16 cellular contexts compared by ENCODE assay signal in the genomic region with DNA sequence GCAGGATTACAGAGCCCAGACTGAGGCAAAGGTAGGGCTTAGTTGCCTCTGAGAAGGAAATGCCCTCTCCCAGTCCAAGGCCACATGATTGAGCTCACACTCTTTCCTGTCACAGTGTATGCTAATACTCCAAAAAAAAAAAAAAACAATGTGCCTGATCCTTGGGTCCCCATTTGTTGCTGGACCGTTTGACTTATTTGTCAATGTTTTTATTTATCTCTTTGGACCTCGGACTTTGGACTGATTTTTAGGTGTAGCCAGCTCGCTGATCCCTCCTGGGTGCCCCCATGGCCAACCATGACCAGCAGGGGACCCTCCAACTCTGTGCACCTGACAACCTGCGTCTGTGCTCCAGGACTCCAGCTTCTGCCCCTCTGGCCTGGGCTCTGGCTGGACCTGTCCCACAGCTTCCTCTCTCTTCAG. TPM values are rescaled to one million over a fixed set of nuclear protein-coding genes. Genes with fewer than 3 reads are reported as not detected.
DNase-seq lines count a peak whose midpoint lies in the region; ATAC-seq and TF ChIP-seq lines count a peak whose summit lies in the region.
"Had no signal": no experiment of that assay in that cellular context is flagged by ENCODE, and none has a peak within 500 bp of the region (broad histone marks: within the 10 kb centered on the region; RNA-seq: fewer than 3 reads in every experiment).

No MANE protein-coding gene starts in this region.

- no peak overlapping the region for H3K18ac ChIP-seq in mesendoderm (ENCODE audit: low read length)

- no peak overlapping the region for H2BK120ac ChIP-seq in mesendoderm (ENCODE audit: low read depth, low read length)

- H3K4me2 ChIP-seq in SU-DHL-6 (ENCODE audit: low read depth, low read length, poor library complexity, severe bottlenecking) (no peak overlapping the region), mesendoderm (ENCODE audit: low read length) (no peak overlapping the region)

- H3K27me3 ChIP-seq in SU-DHL-6 (ENCODE audit: low read length): no peaks in the 10 kb centered on the region
- H3K27me3 ChIP-seq in mesendoderm (ENCODE audit: insufficient read depth, low read length, poor library complexity): no peaks in the 10 kb centered on the region

- H3K27ac ChIP-seq in SU-DHL-6 (ENCODE audit: low read depth, low read length) (no peak overlapping the region), mesendoderm (ENCODE audit: low read depth, low read length) (no peak overlapping the region)
- H3K27ac ChIP-seq: RWPE1 had no signal

- no peak overlapping the region for H2AK5ac ChIP-seq in mesendoderm (ENCODE audit: low read length)

- no peak overlapping the region for H4K5ac ChIP-seq in mesendoderm (ENCODE audit: low read length)

- H3K9me3 ChIP-seq in SU-DHL-6 (ENCODE audit: insufficient read depth, low read length): no peaks in the 10 kb centered on the region

- H4K20me1 ChIP-seq in SU-DHL-6 (ENCODE audit: low read depth, low read length): no peaks in the 10 kb centered on the region

- H2BK15ac ChIP-seq in mesendoderm (replicated peaks; ENCODE audit: low read depth): no peak overlapping the region

- H3K4ac ChIP-seq in mesendoderm (ENCODE audit: low read depth, low read length): no peak overlapping the region

- H3K79me2 ChIP-seq in SU-DHL-6 (ENCODE audit: insufficient read depth, low read length) (no peaks in the 10 kb centered on the region), mesendoderm (ENCODE audit: control insufficient read depth, insufficient read depth, low read length) (no peaks in the 10 kb centered on the region)

- H3K56ac ChIP-seq in mesendoderm (ENCODE audit: low read length): no peak overlapping the region

- DNase-seq in D341Med (ENCODE audit: low spot score) (peak; percentile 43), mesendoderm (peak; percentile 8), GF-D8 (lab: John Stamatoyannopoulos, UW) (no peak), NCI-H1436 (lab: John Stamatoyannopoulos, UW) (no peak)
- DNase-seq: activated naive CD4-positive, alpha-beta T cell treated with Interleukin-2 at 50 U/mL for 16 hours; foreskin melanocyte; islet precursor cell; NCI-H1417 treated with DMSO at 0.1 percent for 48 hours; NCI-H446 had no signal

- H3K36me3 ChIP-seq in SU-DHL-6 (ENCODE audit: low read length) (no peaks in the 10 kb centered on the region), mesendoderm (ENCODE audit: control insufficient read depth, insufficient read depth, low read length) (no peaks in the 10 kb centered on the region)

- no peaks in the 10 kb centered on the region for H3K4me1 ChIP-seq in mesendoderm (ENCODE audit: control insufficient read depth, low read depth, low read length)

- H3F3A ChIP-seq in SU-DHL-6 (ENCODE audit: insufficient read depth): no peaks in the 10 kb centered on the region

- H3K4me3 ChIP-seq in GM12875 (ENCODE audit: low read depth, low read length) (no peak overlapping the region), SU-DHL-6 (ENCODE audit: insufficient read depth, low read length, poor library complexity, severe bottlenecking) (no peak overlapping the region), mesendoderm (ENCODE audit: low read length) (no peak overlapping the region)

- H3K9me2 ChIP-seq in SU-DHL-6 (replicated peaks; ENCODE audit: insufficient read depth, low read length): no peaks in the 10 kb centered on the region

- no peaks in the 10 kb centered on the region for H3K79me1 ChIP-seq in mesendoderm (ENCODE audit: low read length)

- no peak for ATAC-seq in HG02678 (IDR thresholded peaks at IDR 0.05; ENCODE audit: unreplicated experiment)
- no peak for ATAC-seq in activated CD4-positive, CD25-positive, alpha-beta regulatory T cell treated with anti-CD3 and anti-CD28 coated beads, Interleukin-2, amount 50 U/mL, for 24 hours
- ATAC-seq: effector memory CD8-positive, alpha-beta T cell; stimulated activated naive CD8-positive, alpha-beta T cell treated with anti-CD3 and anti-CD28 coated beads, Interleukin-15, amount 100 ng/mL, for 72 hours had no signal

- TF ChIP-seq CTCF in GM12875 (IDR thresholded peaks at IDR 0.05; ENCODE audit: borderline replicate concordance, insufficient read depth, low read depth, low read length): peak; percentile 56; the same call in 1 of the 2 replicates
- peak; percentile 11 for TF ChIP-seq CTCF in SU-DHL-6 (IDR thresholded peaks at IDR 0.05; ENCODE audit: insufficient read depth, low read length, poor library complexity, severe bottlenecking)

- no peak overlapping the region for H2AFZ ChIP-seq in SU-DHL-6 (ENCODE audit: low read depth, low read length, severe bottlenecking)

- H3K23ac ChIP-seq in mesendoderm (ENCODE audit: low read length): no peak overlapping the region

- H4K8ac ChIP-seq in mesendoderm (ENCODE audit: low read depth, low read length): no peak overlapping the region

- H3K9ac ChIP-seq in SU-DHL-6 (ENCODE audit: low read length): no peak overlapping the region
- H3K9ac ChIP-seq in mesendoderm (ENCODE audit: low read length): no peak overlapping the region

- no CpG with 5 or more reads among the region's 4 CpGs for WGBS in mesendoderm (ENCODE audit: extremely low coverage, insufficient coverage, low lambda C conversion rate)

- H2BK5ac ChIP-seq in mesendoderm (ENCODE audit: low read length): no peak overlapping the region

RNA-seq across cellular contexts. Expression of gene CCL16, which starts 0.6 kb away (rescaled TPM):
- polyA plus RNA-seq in mesendoderm (2013, experiment 1 of 2): not detected
- polyA plus RNA-seq in mesendoderm (2013, experiment 2 of 2): not detected

RNA-seq across cellular contexts. Expression of gene CCL14, which starts 4.6 kb away (rescaled TPM):
- not detected for polyA plus RNA-seq in mesendoderm (2013, experiment 1 of 2)
- polyA plus RNA-seq in mesendoderm (2013, experiment 2 of 2): not detected

RNA-seq across cellular contexts. Expression of gene CCL15, which starts 19.4 kb away (rescaled TPM):
- not detected for polyA plus RNA-seq in mesendoderm (2013, experiment 1 of 2)
- polyA plus RNA-seq in mesendoderm (2013, experiment 2 of 2): not detected

RNA-seq across cellular contexts. Expression of gene CCL23, which starts 35.9 kb away (rescaled TPM):
- not detected for polyA plus RNA-seq in mesendoderm (2013, experiment 1 of 2)
- not detected for polyA plus RNA-seq in mesendoderm (2013, experiment 2 of 2)

RNA-seq across cellular contexts. Expression of gene LYZL6, which starts 38.4 kb away (rescaled TPM):
- not detected for polyA plus RNA-seq in mesendoderm (2013, experiment 1 of 2)
- not detected for polyA plus RNA-seq in mesendoderm (2013, experiment 2 of 2)

Comparison
In these comparisons a context has a peak if more than half of its experiments do, and no peak if none do; other contexts are left out.
1. DNase-seq: peak in D341Med (single experiment) and mesendoderm (single experiment); none in GF-D8 (single experiment) and NCI-H1436 (single experiment).